8 cellular contexts compared by ENCODE assay signal in the genomic region with DNA sequence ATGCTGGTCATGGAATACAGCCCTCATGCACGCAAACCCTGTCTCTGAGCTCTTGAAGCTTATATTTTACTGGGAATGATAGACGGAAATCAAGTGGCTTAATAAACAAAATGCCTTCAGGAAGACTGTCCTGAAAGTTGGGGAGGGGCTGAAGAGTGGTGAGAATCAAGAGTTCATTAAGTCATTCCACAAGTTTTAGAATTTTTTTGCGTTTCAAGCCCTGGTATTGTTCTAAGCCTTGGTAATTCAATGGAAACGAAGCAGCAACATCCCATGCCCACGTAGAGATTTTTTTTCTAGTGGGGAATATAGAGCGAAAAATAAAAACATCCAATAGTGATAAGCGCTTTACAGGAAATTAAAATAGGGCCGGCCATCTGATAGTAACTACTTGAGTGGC. TPM values are rescaled to one million over a fixed set of nuclear protein-coding genes. Genes with fewer than 3 reads are reported as not detected.
A peak's percentile ranks its signal among the peaks of the same experiment; 100 is the strongest.
DNase-seq lines count a peak whose midpoint lies in the region; ATAC-seq and TF ChIP-seq lines count a peak whose summit lies in the region.

No MANE protein-coding gene starts in this region.

- peak overlapping the region; percentile 99 for H3K27ac Mint-ChIP-seq in activated naive CD4-positive, alpha-beta T cell treated with anti-CD3 and anti-CD28 coated beads, Interleukin-2, amount 50 U/mL, for 24 hours

- WGBS in mesodermal cell (ENCODE audit: insufficient coverage in 2 of 2), 2 experiments = 24 to 29% methylated on average over 3 to 5 of the region's 8 CpGs
- 9% methylated on average over 8 of the region's 8 CpGs for WGBS in urinary bladder

- H3K4me3 ChIP-seq in brain microvascular endothelial cell (ENCODE audit: low read depth, low read length) (peak overlapping the region; percentile 100), mesodermal cell (ENCODE audit: extremely low read depth, insufficient read depth, low read length, poor library complexity, severe bottlenecking) (peak overlapping the region; percentile 78), urinary bladder (ENCODE audit: low read depth, low read length) (peak overlapping the region; percentile 85)

- H3K36me3 Mint-ChIP-seq in activated naive CD4-positive, alpha-beta T cell treated with anti-CD3 and anti-CD28 coated beads, Interleukin-2, amount 50 U/mL, for 24 hours = peaks cover 13% of the 10 kb centered on the region

- TF ChIP-seq CTCF in brain microvascular endothelial cell (IDR thresholded peaks at IDR 0.05; ENCODE audit: low read depth, low read length, missing control alignments) = no peak

- H3K27me3 Mint-ChIP-seq in activated naive CD4-positive, alpha-beta T cell treated with anti-CD3 and anti-CD28 coated beads, Interleukin-2, amount 50 U/mL, for 24 hours = no peaks in the 10 kb centered on the region

- peak overlapping the region; percentile 90 for H3K27ac ChIP-seq in brain microvascular endothelial cell
- peak overlapping the region; percentile 88 for H3K27ac ChIP-seq in mesodermal cell (ENCODE audit: low read depth, low read length, severe bottlenecking)
- no peak overlapping the region for H3K27ac ChIP-seq in urinary bladder (ENCODE audit: low read depth)

- H3K9me3 Mint-ChIP-seq in activated naive CD4-positive, alpha-beta T cell treated with anti-CD3 and anti-CD28 coated beads, Interleukin-2, amount 50 U/mL, for 24 hours = no peaks in the 10 kb centered on the region

- H3K4me3 Mint-ChIP-seq in activated naive CD4-positive, alpha-beta T cell treated with anti-CD3 and anti-CD28 coated beads, Interleukin-2, amount 50 U/mL, for 24 hours = peak overlapping the region; percentile 98

- DNase-seq in activated naive CD4-positive, alpha-beta T cell treated with Interleukin-2 at 50 U/mL for 16 hours = no peak
- DNase-seq in brain microvascular endothelial cell (no peak), pons (ENCODE audit: low spot score) (no peak), SHP77 treated with DMSO at 0.1 percent for 48 hours (lab: John Stamatoyannopoulos, UW) (no peak)

- H3K36me3 ChIP-seq in brain microvascular endothelial cell (replicated peaks) (peaks cover 3% of the 10 kb centered on the region), mesodermal cell (ENCODE audit: control insufficient read depth, insufficient read depth, low read length) (peaks cover 15% of the 10 kb centered on the region), urinary bladder (ENCODE audit: insufficient read depth) (no peaks in the 10 kb centered on the region)

- in situ Hi-C loops in brain microvascular endothelial cell (cut with HindIII; ENCODE audit: low pct_ligation_motif_present, low sequenced_read_pairs) = no loop called here

- H3K9me3 ChIP-seq in mesodermal cell (ENCODE audit: control insufficient read depth, low read length) = no peaks in the 10 kb centered on the region

- ATAC-seq in GM18907 (IDR thresholded peaks at IDR 0.05; ENCODE audit: unreplicated experiment) = no peak

- H3K4me1 ChIP-seq in mesodermal cell (ENCODE audit: control insufficient read depth, insufficient read depth, low read length, poor library complexity, severe bottlenecking) (peaks cover 9% of the 10 kb centered on the region), urinary bladder (ENCODE audit: insufficient read depth) (peaks cover 2% of the 10 kb centered on the region)

- H3K27me3 ChIP-seq in brain microvascular endothelial cell (replicated peaks) = no peaks in the 10 kb centered on the region

- peaks cover 33% of the 10 kb centered on the region for H3K4me1 Mint-ChIP-seq in activated naive CD4-positive, alpha-beta T cell treated with anti-CD3 and anti-CD28 coated beads, Interleukin-2, amount 50 U/mL, for 24 hours

RNA-seq across cellular contexts. Expression of gene PFAS, which starts 0.5 kb away (rescaled TPM):
- 23.6 TPM for polyA plus RNA-seq in mesodermal cell (2013, experiment 1 of 2)
- polyA plus RNA-seq in mesodermal cell (2013, experiment 2 of 2) = 22.0 TPM
- 13.6 TPM for total RNA-seq in urinary bladder
- 13.1 TPM for polyA plus RNA-seq in urinary bladder

RNA-seq across cellular contexts. Expression of gene CTC1, which starts 1.8 kb away (rescaled TPM):
- 8.3 TPM for polyA plus RNA-seq in mesodermal cell (2013, experiment 1 of 2)
- polyA plus RNA-seq in mesodermal cell (2013, experiment 2 of 2) = 14.8 TPM
- 7.9 TPM for total RNA-seq in urinary bladder
- polyA plus RNA-seq in urinary bladder = 16.1 TPM

RNA-seq across cellular contexts. Expression of gene RANGRF, which starts 38.8 kb away (rescaled TPM):
- 37.8 TPM for polyA plus RNA-seq in mesodermal cell (2013, experiment 1 of 2)
- 33.6 TPM for polyA plus RNA-seq in mesodermal cell (2013, experiment 2 of 2)
- 4.3 TPM for total RNA-seq in urinary bladder
- polyA plus RNA-seq in urinary bladder = 49.3 TPM

RNA-seq across cellular contexts. Expression of gene AURKB, which starts 39.2 kb away (rescaled TPM):
- 109 TPM for polyA plus RNA-seq in mesodermal cell (2013, experiment 1 of 2)
- polyA plus RNA-seq in mesodermal cell (2013, experiment 2 of 2) = 103 TPM
- total RNA-seq in urinary bladder = 9.3 TPM
- polyA plus RNA-seq in urinary bladder = 0.66 TPM

RNA-seq across cellular contexts. Expression of gene SLC25A35, which starts 45.6 kb away (rescaled TPM):
- polyA plus RNA-seq in mesodermal cell (2013, experiment 1 of 2) = 2.5 TPM
- polyA plus RNA-seq in mesodermal cell (2013, experiment 2 of 2) = 2.0 TPM
- 1.2 TPM for total RNA-seq in urinary bladder
- polyA plus RNA-seq in urinary bladder = 6.0 TPM
